Comparison of ENCODE assay signal across 9 cellular contexts in genomic region chr3:123583563-123583962, GRCh38. TPM values are rescaled to one million over a fixed set of nuclear protein-coding genes. Genes with fewer than 3 reads are reported as not detected.
DNase-seq lines count a peak whose midpoint lies in the region; ATAC-seq and TF ChIP-seq lines count a peak whose summit lies in the region.
"Had no signal": no experiment of that assay in that cellular context is flagged by ENCODE, and none has a peak within 500 bp of the region (broad histone marks: within the 10 kb centered on the region; RNA-seq: fewer than 3 reads in every experiment).

No MANE protein-coding gene starts in this region.

- H3K27me3 ChIP-seq in GM23248 (replicated peaks; ENCODE audit: insufficient read depth) (no peaks in the 10 kb centered on the region), PC-9 (ENCODE audit: insufficient read depth, low read depth) (no peaks in the 10 kb centered on the region), psoas muscle (ENCODE audit: insufficient read depth in 3 of 3, low read length in 2 of 3) (no peaks in the 10 kb centered on the region), testis (no peaks in the 10 kb centered on the region)

- intact Hi-C loops in PC-9 (cut with micrococcal nuclease; ENCODE audit: unreplicated experiment) (loop anchor here (10.0 kb wide), 1 partner anchor 681 kb away; no protein-coding TSS in a partner anchor), psoas muscle (cut with DNase I) (no loop called here), testis (cut with DNase I; ENCODE audit: low total_unique reads) (no loop called here)

- peak; percentile 9 for TF ChIP-seq POLR2A in erythroblast (IDR thresholded peaks at IDR 0.05; ENCODE audit: low read length)
- TF ChIP-seq POLR2A in testis (IDR thresholded peaks at IDR 0.05) = no peak

- peak overlapping the region; percentile 76 for H3K9ac ChIP-seq in GM23248

- H3K36me3 ChIP-seq in GM23248 (ENCODE audit: low read depth) (no peaks in the 10 kb centered on the region), PC-9 (ENCODE audit: low read depth) (peaks cover 24% of the 10 kb centered on the region; the same call in 1 of the 2 replicates), psoas muscle (ENCODE audit: insufficient read depth in 1 of 2, low read depth in 1 of 2) (peaks cover 0 to 33% of the 10 kb centered on the region in 2 donors), testis (ENCODE audit: low read depth, missing control alignments) (no peaks in the 10 kb centered on the region)

- H4K20me1 ChIP-seq in GM23248 (ENCODE audit: insufficient read depth) (no peaks in the 10 kb centered on the region), PC-9 (ENCODE audit: insufficient read depth) (no peaks in the 10 kb centered on the region)

- no peak for DNase-seq in GM23248
- no peak for DNase-seq in PC-9
- DNase-seq in erythroblast (lab: John Stamatoyannopoulos, UW) = no peak
- no peak for DNase-seq in psoas muscle
- no peak for DNase-seq in NK-92 treated with Interleukin-12 subunit alpha and Interleukin-12 subunit beta, amount 100 ng/mL, for 24 hours (lab: John Stamatoyannopoulos, UW)
- no peak for DNase-seq in testis
- no peak for DNase-seq in effector memory CD8-positive, alpha-beta T cell
- DNase-seq: activated naive CD4-positive, alpha-beta T cell treated with Interleukin-2 at 50 U/mL for 16 hours; WERI-Rb-1 had no signal

- no peaks in the 10 kb centered on the region for H3K9me3 Mint-ChIP-seq in effector memory CD8-positive, alpha-beta T cell

- H3K4me1 Mint-ChIP-seq in effector memory CD8-positive, alpha-beta T cell (ENCODE audit: low read depth in 2 of 2) = peaks cover 3 to 25% of the 10 kb centered on the region in 2 donors

- H2AFZ ChIP-seq in GM23248 (peak overlapping the region; percentile 83), PC-9 (no peak overlapping the region)

- POLR2A ChIA-PET in PC-9 (lab: Charles Lee; ENCODE audit: unreplicated experiment) = no interaction called here

- ATAC-seq in psoas muscle = no peak
- ATAC-seq in effector memory CD8-positive, alpha-beta T cell (replicated peaks) = no peak

- H3K4me2 ChIP-seq in GM23248 (ENCODE audit: unreplicated experiment) (peak overlapping the region; percentile 90), PC-9 (peak overlapping the region; percentile 89)

- CTCF ChIA-PET in PC-9 (lab: Charles Lee) = interaction anchor here (0.7 to 1.5 kb wide), 3 partner anchors 18 to 119 kb away, joined by 3 to 5 read pairs (median 3); no protein-coding TSS in a partner anchor

- no peak overlapping the region for H3K27ac ChIP-seq in GM23248
- peak overlapping the region; percentile 95; the same call in 1 of the 2 replicates for H3K27ac ChIP-seq in PC-9
- no peak overlapping the region for H3K27ac ChIP-seq in psoas muscle
- H3K27ac ChIP-seq in testis = no peak overlapping the region
- H3K27ac ChIP-seq: WERI-Rb-1 had no signal

- H3F3A ChIP-seq in GM23248 (ENCODE audit: insufficient read depth) (peaks cover 21% of the 10 kb centered on the region), PC-9 (ENCODE audit: insufficient read depth, low read depth) (peaks cover 15% of the 10 kb centered on the region)

- peaks cover 35% of the 10 kb centered on the region for H3K4me1 ChIP-seq in GM23248 (ENCODE audit: insufficient read depth)
- H3K4me1 ChIP-seq in PC-9 (replicated peaks; ENCODE audit: insufficient read depth) = peaks cover 45% of the 10 kb centered on the region
- H3K4me1 ChIP-seq in psoas muscle = peaks cover 17% of the 10 kb centered on the region
- H3K4me1 ChIP-seq in testis = peaks cover 16% of the 10 kb centered on the region

- no peaks in the 10 kb centered on the region for H3K27me3 Mint-ChIP-seq in effector memory CD8-positive, alpha-beta T cell

- peak overlapping the region in 1 of 2 donors; percentile 38 for H3K27ac Mint-ChIP-seq in effector memory CD8-positive, alpha-beta T cell

- H3K4me3 Mint-ChIP-seq in effector memory CD8-positive, alpha-beta T cell = no peak overlapping the region

- H3K4me3 ChIP-seq in GM23248 (peak overlapping the region; percentile 91), PC-9 (peak overlapping the region; percentile 72), psoas muscle (peak overlapping the region; percentile 92), testis (peak overlapping the region in 1 of 2 donors; percentile 90)

- H3K9me2 ChIP-seq in GM23248 (ENCODE audit: insufficient read depth) (no peaks in the 10 kb centered on the region), PC-9 (ENCODE audit: insufficient read depth) (no peaks in the 10 kb centered on the region)

- H3K36me3 Mint-ChIP-seq in effector memory CD8-positive, alpha-beta T cell (ENCODE audit: insufficient read depth) = peaks cover 19% of the 10 kb centered on the region

- TSS peak; percentile 20 for BruUV-seq in PC-9 (replicated peaks; lab: Mats Ljungman, UMichigan)

- H3K9me3 ChIP-seq in GM23248 (ENCODE audit: low read depth) (no peaks in the 10 kb centered on the region), PC-9 (ENCODE audit: insufficient read depth, low read depth) (peaks cover under 1% of the 10 kb centered on the region; the same call in 1 of the 2 replicates), psoas muscle (no peaks in the 10 kb centered on the region), testis (no peaks in the 10 kb centered on the region)

- WGBS in GM23248 (ENCODE audit: low coverage in 1 of 2, low lambda C conversion rate in 2 of 2, missing lambda C conversion rate in 2 of 2), 2 experiments = 71 to 76% methylated on average over 3 of the region's 3 CpGs
- WGBS in psoas muscle, 3 donors = 75 to 81% (median 79%) methylated on average over 3 of the region's 3 CpGs
- WGBS in testis, 2 donors = 52 to 56% methylated on average over 3 of the region's 3 CpGs

- TF ChIP-seq CTCF in PC-9 (conservative IDR thresholded peaks at IDR 0.05) = no peak
- TF ChIP-seq CTCF in psoas muscle (IDR thresholded peaks at IDR 0.05) = no peak
- no peak for TF ChIP-seq CTCF in testis (IDR thresholded peaks at IDR 0.05)

- in situ Hi-C loops in GM23248 (cut with MboI) = no loop called here

- H3K79me2 ChIP-seq in GM23248 (ENCODE audit: insufficient read depth) (peaks cover 47% of the 10 kb centered on the region), PC-9 (ENCODE audit: low read depth) (peaks cover 73% of the 10 kb centered on the region)

RNA-seq across cellular contexts. Expression of gene HACD2, which starts 1.3 kb away (rescaled TPM):
- 41.2 and 41.6 TPM in 2 replicates for total RNA-seq in GM23248 (2014; rRNA removed; shearing (Covaris generic))
- polyA plus RNA-seq in GM23248 (2016; fragmentation: Nextera tagmentation; extraction: Ambion mirVana) = 27.0 and 29.6 TPM in 2 replicates
- 38.4 and 53.3 TPM in 2 replicates for total RNA-seq in PC-9 (2021)
- total RNA-seq in psoas muscle = 1 to 10 TPM; 3.7 to 6.6 (median 6.1) TPM
- polyA plus RNA-seq in psoas muscle = 1 to 10 TPM; 3.7 to 7.9 (median 5.7) TPM
- total RNA-seq in testis = 10 to 100 TPM; 55.9 to 79.7 TPM
- 34.8 TPM for polyA plus RNA-seq in testis (ENCODE audit: insufficient read depth, low read depth, low replicate concordance)
